ENCODE assay signal across 8 cellular contexts in the genomic region with DNA sequence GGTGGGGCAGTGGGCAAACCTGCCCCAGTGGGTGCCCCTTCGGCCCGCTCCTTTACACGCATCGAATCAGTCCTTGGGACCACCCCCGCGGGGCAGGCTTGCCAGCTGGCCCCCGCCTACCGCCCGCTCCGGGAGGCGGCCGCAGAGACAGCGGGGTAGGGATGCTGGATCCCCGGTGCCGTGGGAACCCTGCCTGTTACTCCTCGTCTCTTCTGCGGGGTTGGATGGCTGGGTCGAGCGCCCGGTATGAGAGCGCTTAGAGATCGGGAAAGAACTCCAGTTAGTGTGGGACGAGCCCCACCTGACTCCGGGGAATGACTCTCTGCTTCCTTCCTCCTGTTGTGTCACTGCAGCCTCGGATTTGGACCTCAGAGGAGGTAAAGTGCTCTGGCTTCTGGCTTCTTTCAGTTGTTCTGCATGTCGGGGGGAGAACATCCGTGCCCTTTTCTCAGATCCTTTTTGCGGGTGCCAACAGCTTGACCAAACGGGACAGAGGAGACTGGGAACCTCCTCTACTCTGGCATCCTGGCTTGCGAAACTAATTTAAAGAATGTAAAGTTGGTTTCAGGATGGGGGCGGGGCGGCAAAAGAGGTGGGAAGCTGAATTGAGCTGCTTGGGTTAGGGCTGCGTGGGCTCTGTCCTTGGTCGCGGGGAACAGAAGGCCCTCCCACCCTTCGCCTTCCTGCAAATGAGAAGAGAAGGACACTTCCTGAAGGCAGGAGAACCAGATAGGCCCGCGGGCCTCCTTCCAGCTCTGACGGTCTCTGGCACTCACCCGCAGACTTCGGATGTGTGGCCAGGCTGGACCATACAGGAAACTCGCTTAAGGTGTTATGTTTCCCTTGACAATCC. TPM values are rescaled to one million over a fixed set of nuclear protein-coding genes. Genes with fewer than 3 reads are reported as not detected.
DNase-seq lines count a peak whose midpoint lies in the region; ATAC-seq and TF ChIP-seq lines count a peak whose summit lies in the region.

No MANE protein-coding gene starts in this region.

- no peak for TF ChIP-seq CTCF in left lung (IDR thresholded peaks at IDR 0.05)

- peaks cover 4% of the 10 kb centered on the region for H3K36me3 Mint-ChIP-seq in CD4-positive, CD25-positive, alpha-beta regulatory T cell

- peak overlapping the region; percentile 84 to 93 (median 88) for H3K4me3 Mint-ChIP-seq in CD4-positive, CD25-positive, alpha-beta regulatory T cell
- peak overlapping the region; percentile 85 to 90 for H3K4me3 Mint-ChIP-seq in stimulated activated naive CD8-positive, alpha-beta T cell treated with anti-CD3 and anti-CD28 coated beads, Interleukin-15, amount 100 ng/mL, for 72 hours

- H3K4me1 ChIP-seq in CD4-positive, CD25-positive, alpha-beta regulatory T cell (ENCODE audit: control insufficient read depth, insufficient read depth, low read length, poor library complexity, severe bottlenecking), result peaks cover 30% of the 10 kb centered on the region
- H3K4me1 ChIP-seq in left lung, result peaks cover 14 to 35% of the 10 kb centered on the region in 2 donors

- H3K36me3 ChIP-seq in CD4-positive, CD25-positive, alpha-beta regulatory T cell (ENCODE audit: control insufficient read depth, insufficient read depth, low read length), result no peaks in the 10 kb centered on the region
- H3K36me3 ChIP-seq in left lung, result peaks cover 0 to 7% of the 10 kb centered on the region in 2 donors

- H3K27ac ChIP-seq in CD4-positive, CD25-positive, alpha-beta regulatory T cell (ENCODE audit: insufficient read depth, low read length, poor library complexity, severe bottlenecking), result peak overlapping the region; percentile 43
- H3K27ac ChIP-seq in left lung, result peak overlapping the region; percentile 46 to 73

- intact Hi-C loops in left lung (cut with DNase I), result no loop called here

- peaks cover 2% of the 10 kb centered on the region for H3K27me3 ChIP-seq in CD4-positive, CD25-positive, alpha-beta regulatory T cell (ENCODE audit: control insufficient read depth, insufficient read depth, low read length)
- peaks cover 7 to 41% of the 10 kb centered on the region in 2 donors for H3K27me3 ChIP-seq in left lung

- H3K4me3 ChIP-seq in CD4-positive, CD25-positive, alpha-beta regulatory T cell (ENCODE audit: low read depth, low read length), result peak overlapping the region; percentile 64
- H3K4me3 ChIP-seq in left lung, result peak overlapping the region; percentile 37 to 53

- H3K9me3 ChIP-seq in CD4-positive, CD25-positive, alpha-beta regulatory T cell (ENCODE audit: control insufficient read depth in 2 of 2, low read length in 2 of 2), result no peaks in the 10 kb centered on the region
- no peaks in the 10 kb centered on the region for H3K9me3 ChIP-seq in left lung

- H3K9me3 Mint-ChIP-seq in CD4-positive, CD25-positive, alpha-beta regulatory T cell, result no peaks in the 10 kb centered on the region
- H3K9me3 Mint-ChIP-seq in stimulated activated naive CD8-positive, alpha-beta T cell treated with anti-CD3 and anti-CD28 coated beads, Interleukin-15, amount 100 ng/mL, for 72 hours, result no peaks in the 10 kb centered on the region

- no peak for ATAC-seq in CD4-positive, CD25-positive, alpha-beta regulatory T cell (ENCODE audit: low read depth in 2 of 2)
- peak; percentile 68 for ATAC-seq in left lung
- no peak for ATAC-seq in stimulated activated naive CD8-positive, alpha-beta T cell treated with anti-CD3 and anti-CD28 coated beads, Interleukin-15, amount 100 ng/mL, for 72 hours
- no peak for ATAC-seq in HG03095 (IDR thresholded peaks at IDR 0.05; ENCODE audit: unreplicated experiment)

- H3K4me1 Mint-ChIP-seq in CD4-positive, CD25-positive, alpha-beta regulatory T cell, result peaks cover 14 to 34% (median 18%) of the 10 kb centered on the region in 4 donors
- H3K4me1 Mint-ChIP-seq in stimulated activated naive CD8-positive, alpha-beta T cell treated with anti-CD3 and anti-CD28 coated beads, Interleukin-15, amount 100 ng/mL, for 72 hours, result peaks cover 72% of the 10 kb centered on the region

- peak in 1 of 3 donors; percentile 22 for DNase-seq in CD4-positive, CD25-positive, alpha-beta regulatory T cell
- DNase-seq in NCI-H226, result peak; percentile 96
- peak; percentile 64 for DNase-seq in dermis blood vessel endothelial cell
- peak in 1 of 2 donors; percentile 71 for DNase-seq in left lung
- peak; percentile 23 to 32 for DNase-seq in stimulated activated naive CD8-positive, alpha-beta T cell treated with anti-CD3 and anti-CD28 coated beads, Interleukin-15, amount 100 ng/mL, for 72 hours
- DNase-seq in NCI-H1417 (lab: John Stamatoyannopoulos, UW), result no peak
- DNase-seq in DMS153 treated with DMSO at 0.1 percent for 48 hours (lab: John Stamatoyannopoulos, UW; ENCODE audit: unreplicated experiment), result no peak

- peak overlapping the region; percentile 48 to 72 (median 52) for H3K27ac Mint-ChIP-seq in CD4-positive, CD25-positive, alpha-beta regulatory T cell
- H3K27ac Mint-ChIP-seq in stimulated activated naive CD8-positive, alpha-beta T cell treated with anti-CD3 and anti-CD28 coated beads, Interleukin-15, amount 100 ng/mL, for 72 hours, result peak overlapping the region; percentile 89 to 95

- H3K27me3 Mint-ChIP-seq in CD4-positive, CD25-positive, alpha-beta regulatory T cell, result peaks cover 19% of the 10 kb centered on the region
- H3K27me3 Mint-ChIP-seq in stimulated activated naive CD8-positive, alpha-beta T cell treated with anti-CD3 and anti-CD28 coated beads, Interleukin-15, amount 100 ng/mL, for 72 hours, result no peaks in the 10 kb centered on the region

RNA-seq across cellular contexts. Expression of a gene that starts 0.9 kb away (rescaled TPM):
- 15.8 TPM for total RNA-seq in CD4-positive, CD25-positive, alpha-beta regulatory T cell
- 10 to 100 TPM in 2 of 4 donors, 1 to 10 TPM in 2; 6.2 to 17.9 (median 10.1) TPM for polyA plus RNA-seq in CD4-positive, CD25-positive, alpha-beta regulatory T cell
- total RNA-seq in dermis blood vessel endothelial cell, result 71.8 and 91.7 TPM in 2 replicates
- total RNA-seq in left lung, result 10 to 100 TPM in 1 of 2 donors, 1 to 10 TPM in 1; 9.6 to 19.8 TPM

RNA-seq across cellular contexts. Expression of a gene that starts 26.9 kb away (rescaled TPM):
- not detected for total RNA-seq in CD4-positive, CD25-positive, alpha-beta regulatory T cell
- not detected for polyA plus RNA-seq in CD4-positive, CD25-positive, alpha-beta regulatory T cell
- total RNA-seq in dermis blood vessel endothelial cell (not detected in 2 replicates), left lung (1 to 10 TPM in 1 of 2 donors, not detected in 1; 6.9 TPM)

RNA-seq across cellular contexts. Expression of a gene that starts 29.2 kb away (rescaled TPM):
- total RNA-seq in CD4-positive, CD25-positive, alpha-beta regulatory T cell, result not detected
- polyA plus RNA-seq in CD4-positive, CD25-positive, alpha-beta regulatory T cell, result under 1 TPM in 1 of 4 donors, not detected in 3; 0.23 TPM
- total RNA-seq in dermis blood vessel endothelial cell (not detected in 2 replicates), left lung (not detected)

Comparison
In these comparisons a context has a peak if more than half of its experiments do, and no peak if none do; other contexts are left out.
1. DNase-seq: peak in NCI-H226 (single experiment), dermis blood vessel endothelial cell (single experiment) and stimulated activated naive CD8-positive, alpha-beta T cell treated with anti-CD3 and anti-CD28 coated beads, Interleukin-15, amount 100 ng/mL, for 72 hours (2 of 2); none in NCI-H1417 (0 of 3) and DMS153 treated with DMSO at 0.1 percent for 48 hours (single experiment).